In genomic region chr5:167898361-167899042, GRCh38 we compare ENCODE assay signal across 25 cellular contexts.
"Had no signal": no experiment of that assay in that cellular context is flagged by ENCODE, and none has a peak within 500 bp of the region (broad histone marks: within the 10 kb centered on the region; RNA-seq: fewer than 3 reads in every experiment).

No MANE protein-coding gene starts in this region.

- DNase-seq: activated CD4-positive, alpha-beta T cell treated with anti-CD3 and anti-CD28 coated beads, Interleukin-2, amount 50 U/mL, for 4 hours; activated effector memory CD4-positive, alpha-beta T cell treated with anti-CD3 and anti-CD28 coated beads, Interleukin-2, amount 50 U/mL, for 16 hours; activated naive CD4-positive, alpha-beta T cell treated with anti-CD3 and anti-CD28 coated beads, Interleukin-2, amount 50 U/mL, for 16 hours; activated T-cell treated with anti-CD3 and anti-CD28 coated beads, Interleukin-2, amount 50 U/mL, for 72 hours; adrenal gland; body of pancreas; central memory CD4-positive, alpha-beta T cell; colonic mucosa; head of caudate nucleus; left ventricle myocardium superior; mucosa of descending colon; naive B cell; ovary; psoas muscle; right lobe of liver; small intestine; stimulated activated CD4-positive, alpha-beta T cell treated with anti-CD3 and anti-CD28 coated beads, Interleukin-15, amount 100 ng/mL, for 24 hours; stimulated activated CD4-positive, alpha-beta T cell treated with anti-CD3 and anti-CD28 coated beads, Interleukin-2, amount 100 ng/mL, for 48 hours; T-helper 2 cell; transverse colon had no signal

- H3K4me3 Mint-ChIP-seq: activated T-cell treated with anti-CD3 and anti-CD28 coated beads, Interleukin-2, amount 50 U/mL, for 72 hours; memory B cell; naive B cell; neural progenitor cell; stimulated activated naive CD8-positive, alpha-beta T cell treated with anti-CD3 and anti-CD28 coated beads, Interleukin-15, Interleukin-2, amounts not matched to agents 100 ng/mL and 50 ng/mL, for 24 hours had no signal

- H3K4me3 ChIP-seq: adrenal gland, body of pancreas, colonic mucosa, mucosa of descending colon, neural progenitor cell, ovary, psoas muscle, right lobe of liver, transverse colon had no signal

- H3K27me3 ChIP-seq: adrenal gland, body of pancreas, colonic mucosa, neural progenitor cell, ovary, right lobe of liver, transverse colon had no signal

- H3K27ac Mint-ChIP-seq: activated T-cell treated with anti-CD3 and anti-CD28 coated beads, Interleukin-2, amount 50 U/mL, for 72 hours; memory B cell; naive B cell; neural progenitor cell; stimulated activated naive CD8-positive, alpha-beta T cell treated with anti-CD3 and anti-CD28 coated beads, Interleukin-15, Interleukin-2, amounts not matched to agents 100 ng/mL and 50 ng/mL, for 24 hours had no signal

- H3K27me3 Mint-ChIP-seq: memory B cell; naive B cell; stimulated activated naive CD8-positive, alpha-beta T cell treated with anti-CD3 and anti-CD28 coated beads, Interleukin-15, Interleukin-2, amounts not matched to agents 100 ng/mL and 50 ng/mL, for 24 hours had no signal

- H3K9me3 ChIP-seq: adrenal gland, body of pancreas, colonic mucosa, mucosa of descending colon, ovary, psoas muscle, right lobe of liver, transverse colon had no signal

- ATAC-seq: activated T-cell treated with anti-CD3 and anti-CD28 coated beads, Interleukin-2, amount 50 U/mL, for 72 hours; body of pancreas; left ventricle myocardium superior; mucosa of descending colon; psoas muscle; right lobe of liver had no signal

- H2AFZ ChIP-seq: neural progenitor cell had no signal

- FAIRE-seq: frontal cortex, small intestine had no signal

- H3K4me1 ChIP-seq: adrenal gland, body of pancreas, colonic mucosa, psoas muscle, right lobe of liver, transverse colon had no signal

- H3K9ac ChIP-seq: neural progenitor cell had no signal

- H3K4me1 Mint-ChIP-seq: memory B cell, naive B cell had no signal

- H3K4me2 ChIP-seq: neural progenitor cell had no signal

- H3K36me3 ChIP-seq: adrenal gland, colonic mucosa, neural progenitor cell, ovary, right lobe of liver, transverse colon had no signal

- H3K36me3 Mint-ChIP-seq: memory B cell, naive B cell, neural progenitor cell had no signal

- H3K27ac ChIP-seq: adrenal gland, body of pancreas, colonic mucosa, neural progenitor cell, ovary, psoas muscle, right lobe of liver, transverse colon, VCaP had no signal

- H3K9me3 Mint-ChIP-seq: stimulated activated naive CD8-positive, alpha-beta T cell treated with anti-CD3 and anti-CD28 coated beads, Interleukin-15, Interleukin-2, amounts not matched to agents 100 ng/mL and 50 ng/mL, for 24 hours had no signal
